8 cellular contexts compared by ENCODE assay signal in the genomic region with DNA sequence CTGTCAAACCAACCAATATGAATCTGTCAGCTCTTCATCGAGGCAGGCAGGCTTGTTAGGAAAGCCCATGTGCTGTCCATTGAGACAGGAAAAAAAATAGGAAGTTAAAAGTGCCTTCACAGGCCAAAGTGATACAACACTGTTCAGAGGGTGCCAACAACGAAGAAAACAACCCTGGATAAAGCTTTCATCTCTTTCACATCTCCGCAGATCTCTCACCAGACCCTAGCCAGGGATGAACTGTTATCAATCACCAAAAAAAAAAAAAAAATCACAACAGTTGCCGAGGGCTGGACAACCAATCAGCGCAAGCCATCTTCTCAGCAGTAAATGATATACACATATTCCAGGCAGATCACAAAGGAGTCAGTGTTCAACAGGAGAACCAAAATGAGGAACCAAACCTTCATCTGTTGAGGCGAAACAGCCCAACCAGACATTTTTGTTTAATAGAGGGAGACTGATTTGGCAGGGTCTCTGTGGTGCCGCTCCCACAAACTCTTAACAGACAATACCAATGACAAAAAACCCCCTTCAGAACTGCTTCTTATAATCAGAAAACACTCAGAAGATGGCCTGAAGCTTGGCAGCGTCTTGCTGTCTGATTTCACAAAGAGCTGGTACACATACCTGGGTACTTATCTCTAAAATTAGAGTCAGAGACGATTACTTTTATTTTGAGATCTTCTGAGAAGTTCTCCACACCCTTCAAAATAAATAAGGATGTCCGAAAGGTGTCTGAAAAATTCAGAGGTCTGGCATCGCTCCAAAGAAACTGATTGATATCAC. TPM values are rescaled to one million over a fixed set of nuclear protein-coding genes. Genes with fewer than 3 reads are reported as not detected.
DNase-seq lines count a peak whose midpoint lies in the region; TF ChIP-seq lines count a peak whose summit lies in the region.

No MANE protein-coding gene starts in this region.

- peak overlapping the region; percentile 77 for H3K27ac ChIP-seq in CD4-positive, alpha-beta memory T cell (ENCODE audit: low read depth, low read length)
- H3K27ac ChIP-seq in KOPT-K1 (ENCODE audit: low read depth, low read length, poor library complexity, severe bottlenecking) (peak overlapping the region; percentile 84), muscle layer of duodenum (ENCODE audit: low read length) (peak overlapping the region; percentile 94)

- peak overlapping the region; percentile 87 to 97 (median 95) for H3K27ac Mint-ChIP-seq in CD4-positive, alpha-beta memory T cell

- peak in 2 of 5 donors; percentile 30 to 46 for DNase-seq in CD4-positive, alpha-beta memory T cell
- no peak for DNase-seq in astrocyte of the cerebellum (ENCODE audit: low read depth)
- no peak for DNase-seq in midbrain (lab: John Stamatoyannopoulos, UW)
- no peak for DNase-seq in AG08395 (ENCODE audit: low spot score)
- DNase-seq in cerebellar nuclear complex (lab: John Stamatoyannopoulos, UW): no peak
- no peak for DNase-seq in cerebellum (ENCODE audit: low spot score)

- peaks cover 84% of the 10 kb centered on the region for H3K4me1 ChIP-seq in CD4-positive, alpha-beta memory T cell (ENCODE audit: insufficient read depth, low read length)
- H3K4me1 ChIP-seq in muscle layer of duodenum (ENCODE audit: control insufficient read depth in 1 of 2, insufficient read depth in 2 of 2, low read length in 2 of 2): peaks cover 49 to 53% of the 10 kb centered on the region in 2 donors

- in situ Hi-C loops in astrocyte of the cerebellum (cut with HindIII; ENCODE audit: low sequenced_read_pairs): loop anchor here (5.0 kb wide), 2 partner anchors 52 to 68 kb away; no protein-coding TSS in a partner anchor

- H3K27me3 ChIP-seq in CD4-positive, alpha-beta memory T cell (ENCODE audit: insufficient read depth, low read length): no peaks in the 10 kb centered on the region
- H3K27me3 ChIP-seq in muscle layer of duodenum (ENCODE audit: low read depth, low read length): no peaks in the 10 kb centered on the region

- CTCF ChIA-PET in CD4-positive, alpha-beta memory T cell (lab: Charles Lee; ENCODE audit: partially characterized antibody): interaction anchor here (0.6 to 5.0 kb wide), 11 partner anchors 8 to 165 kb away, joined by 3 to 46 read pairs (median 7); no protein-coding TSS in a partner anchor

- no peaks in the 10 kb centered on the region for H3K9me3 ChIP-seq in CD4-positive, alpha-beta memory T cell (ENCODE audit: control insufficient read depth in 1 of 2, low read length in 2 of 2)
- H3K9me3 ChIP-seq in KOPT-K1 (ENCODE audit: insufficient read depth, low read length, poor library complexity, severe bottlenecking) (no peaks in the 10 kb centered on the region), muscle layer of duodenum (ENCODE audit: control insufficient read depth in 1 of 2, low read length in 2 of 2) (no peaks in the 10 kb centered on the region)

- H3K36me3 Mint-ChIP-seq in CD4-positive, alpha-beta memory T cell: peaks cover 3 to 31% of the 10 kb centered on the region in 2 donors

- no peaks in the 10 kb centered on the region for H3K36me3 ChIP-seq in CD4-positive, alpha-beta memory T cell (ENCODE audit: insufficient read depth, low read length)
- H3K36me3 ChIP-seq in KOPT-K1 (ENCODE audit: insufficient read depth, low read length) (peaks cover 14% of the 10 kb centered on the region), muscle layer of duodenum (ENCODE audit: control insufficient read depth in 1 of 2, insufficient read depth in 2 of 2, low read length in 2 of 2) (no peaks in the 10 kb centered on the region)

- H3K4me3 ChIP-seq in CD4-positive, alpha-beta memory T cell (ENCODE audit: low read length in 2 of 2): peak overlapping the region; percentile 57 to 92
- H3K4me3 ChIP-seq in astrocyte of the cerebellum (ENCODE audit: low read depth, low read length): peak overlapping the region; percentile 96
- peak overlapping the region; percentile 93 to 94 for H3K4me3 ChIP-seq in muscle layer of duodenum (ENCODE audit: low read depth in 1 of 2, low read length in 2 of 2)

- intact Hi-C loops in CD4-positive, alpha-beta memory T cell (cut with micrococcal nuclease): loop anchor here (2.0 to 5.0 kb wide), 2 partner anchors 70 to 153 kb away; a partner anchor contains a TSS

- no peaks in the 10 kb centered on the region for H3K27me3 Mint-ChIP-seq in CD4-positive, alpha-beta memory T cell

- no peak for TF ChIP-seq CTCF in astrocyte of the cerebellum (IDR thresholded peaks at IDR 0.05; ENCODE audit: low read depth, low read length, missing control alignments)

- POLR2A ChIA-PET in CD4-positive, alpha-beta memory T cell (lab: Charles Lee; ENCODE audit: partially characterized antibody): interaction anchor here (0.9 to 11.7 kb wide), 15 partner anchors 8 to 270 kb away, joined by 3 to 324 read pairs (median 7); a partner anchor contains a TSS

- no peaks in the 10 kb centered on the region for H3K9me3 Mint-ChIP-seq in CD4-positive, alpha-beta memory T cell

- peak overlapping the region; percentile 85 to 97 (median 93) for H3K4me3 Mint-ChIP-seq in CD4-positive, alpha-beta memory T cell

- peaks cover 60 to 91% (median 75%) of the 10 kb centered on the region in 4 donors for H3K4me1 Mint-ChIP-seq in CD4-positive, alpha-beta memory T cell

RNA-seq across cellular contexts. Expression of a gene that starts 1.9 kb away (rescaled TPM):
- total RNA-seq in CD4-positive, alpha-beta memory T cell: 10 to 100 TPM; 48.7 to 49.3 TPM
- 10 to 100 TPM in 1 of 2 donors, 1 to 10 TPM in 1; 2.3 to 14.5 TPM for polyA plus RNA-seq in CD4-positive, alpha-beta memory T cell
- total RNA-seq in cerebellum: 3.5 TPM

RNA-seq across cellular contexts. Expression of a gene that starts 53.1 kb away (rescaled TPM):
- under 1 TPM; 0.22 to 0.41 TPM for total RNA-seq in CD4-positive, alpha-beta memory T cell
- under 1 TPM; 0.25 to 0.49 TPM for polyA plus RNA-seq in CD4-positive, alpha-beta memory T cell
- total RNA-seq in cerebellum: not detected

Comparison
In these comparisons a context has a peak if more than half of its experiments do, and no peak if none do; other contexts are left out.
1. RNA of a gene that starts 1.9 kb away (total RNA-seq): 48.7 to 49.3 TPM in CD4-positive, alpha-beta memory T cell; 3.5 TPM in cerebellum (single experiment); every median in the first group is over 10 times any median in the second.
2. Peak in every context shown above with its lines, with median percentiles within 50 percentile points of each other: H3K27ac ChIP-seq and H3K4me3 ChIP-seq.